Comparison of ENCODE assay signal across 1 cellular context in genomic region chr16:82043680-82044584, GRCh38.
A peak's percentile ranks its signal among the peaks of the same experiment; 100 is the strongest.
TF ChIP-seq lines count a peak whose summit lies in the region.

No MANE protein-coding gene starts in this region.

TF ChIP-seq in SK-N-SH, 30 proteins besides CTCF, POLR2A, EP300 and RAD21 (continued from another document):
- no peak for TF ChIP-seq REST (IDR thresholded peaks at IDR 0.05; ENCODE audit: low read depth, low read length)
- peak; percentile 49; the same call in 1 of the 2 replicates for TF ChIP-seq POLR2AphosphoS5 (IDR thresholded peaks at IDR 0.05; ENCODE audit: low read depth, low read length)
- TF ChIP-seq GABPA (IDR thresholded peaks at IDR 0.05; ENCODE audit: low read depth): no peak
- TF ChIP-seq ZBTB33 (IDR thresholded peaks at IDR 0.05; ENCODE audit: borderline replicate concordance, low read depth): no peak
- no peak for TF ChIP-seq NRF1 (IDR thresholded peaks at IDR 0.05; ENCODE audit: low read depth, low read length)
